1 cellular context compared by ENCODE assay signal in the genomic region with DNA sequence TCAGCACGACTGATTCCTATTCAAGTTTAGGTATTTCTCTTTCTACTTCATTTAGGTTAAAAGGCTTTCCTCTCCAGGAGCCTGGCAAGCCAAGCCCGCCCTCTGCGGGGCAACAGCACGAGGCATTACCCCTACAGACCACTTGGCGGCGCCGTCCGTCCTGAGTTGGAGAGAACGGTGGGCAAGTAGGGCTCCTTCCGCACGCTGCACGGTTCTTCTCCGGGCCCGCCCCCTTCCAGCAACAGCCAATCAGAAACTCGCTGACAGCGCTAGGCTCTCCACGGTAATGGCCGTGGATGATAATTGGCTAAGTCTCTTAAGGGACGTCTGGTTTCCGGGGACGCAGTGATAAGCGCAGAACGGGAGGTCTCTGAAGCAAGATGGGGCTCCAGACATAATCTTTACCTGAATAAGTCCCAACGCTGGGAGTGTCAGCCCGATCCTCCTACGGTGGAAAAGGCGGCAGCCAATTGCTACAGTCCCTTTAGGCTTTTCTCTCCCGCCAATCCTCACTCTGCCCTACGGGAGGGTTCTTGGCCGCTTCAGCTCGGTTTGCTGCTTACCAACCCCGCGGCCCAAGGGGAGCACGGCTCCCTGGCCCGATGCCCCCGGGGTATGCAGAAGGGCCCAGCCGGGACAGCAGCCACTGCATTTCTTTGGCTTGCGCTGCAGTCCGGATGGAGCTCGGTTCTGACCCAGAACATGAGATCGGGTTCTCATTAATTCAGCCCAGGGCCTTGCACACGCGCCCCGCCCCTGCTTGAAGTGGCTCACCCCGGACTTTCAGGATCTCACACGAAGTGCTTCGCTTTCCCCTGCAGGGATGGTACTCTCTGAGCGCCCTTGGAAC.
TF ChIP-seq lines count a peak whose summit lies in the region.

No MANE protein-coding gene starts in this region.

TF ChIP-seq in HepG2, 621 proteins besides CTCF, POLR2A, EP300 and RAD21 (continued from another document and continues in another):
- TF ChIP-seq ZBTB21 (CRISPR knock-in tag; IDR thresholded peaks at IDR 0.05) (peak; percentile 12; the same call in 1 of the 2 replicates), ZNF768 (CRISPR knock-in tag; IDR thresholded peaks at IDR 0.05) (no peak; the same call in 1 of the 2 replicates), MEF2D (CRISPR knock-in tag; IDR thresholded peaks at IDR 0.05) (peak; percentile 74; the same call in 1 of the 2 replicates), ISL2 (CRISPR knock-in tag; IDR thresholded peaks at IDR 0.05) (peak; percentile 83), ZNF788 (CRISPR knock-in tag; IDR thresholded peaks at IDR 0.05; ENCODE audit: borderline replicate concordance) (peak; percentile 92), KDM5A (IDR thresholded peaks at IDR 0.05; ENCODE audit: borderline replicate concordance, low read length) (peak; percentile 48; the same call in 1 of the 2 replicates), KMT2A (CRISPR knock-in tag; IDR thresholded peaks at IDR 0.05) (peak; percentile 19; the same call in 1 of the 2 replicates), ZNF513 (CRISPR knock-in tag; conservative IDR thresholded peaks at IDR 0.05) (no peak), ZFAT (CRISPR knock-in tag; conservative IDR thresholded peaks at IDR 0.05) (no peak), SRY (CRISPR knock-in tag; IDR thresholded peaks at IDR 0.05) (peak; percentile 66; the same call in 1 of the 2 replicates), ZNF83 (CRISPR knock-in tag; IDR thresholded peaks at IDR 0.05; ENCODE audit: borderline replicate concordance) (no peak), ZNF775 (CRISPR knock-in tag; IDR thresholded peaks at IDR 0.05; ENCODE audit: borderline replicate concordance) (no peak; the same call in 1 of the 2 replicates), ZNF292 (CRISPR knock-in tag; IDR thresholded peaks at IDR 0.05; ENCODE audit: borderline replicate concordance, low read depth) (peak; percentile 79), ATRX (CRISPR knock-in tag; IDR thresholded peaks at IDR 0.05; ENCODE audit: borderline replicate concordance) (no peak), ZNF724P (CRISPR knock-in tag; IDR thresholded peaks at IDR 0.05; ENCODE audit: borderline replicate concordance) (peak; percentile 67; the same call in 1 of the 2 replicates), TFAP4 (IDR thresholded peaks at IDR 0.05; ENCODE audit: borderline replicate concordance, low read depth) (peak; percentile 41; the same call in 1 of the 2 replicates), ZMAT3 (CRISPR knock-in tag; conservative IDR thresholded peaks at IDR 0.05) (peak; percentile 90), HBP1 (CRISPR knock-in tag; IDR thresholded peaks at IDR 0.05; ENCODE audit: low read depth) (0 out of 2 replicates have a peak, but pooled peaks have one; percentile 16), POLR2AphosphoS5 (IDR thresholded peaks at IDR 0.05; ENCODE audit: low read depth, low read length) (peak; percentile 92), NFRKB (IDR thresholded peaks at IDR 0.05) (no peak), ZNF572 (CRISPR knock-in tag; IDR thresholded peaks at IDR 0.05) (peak; percentile 63; the same call in 1 of the 2 replicates), ZNF777 (CRISPR knock-in tag; IDR thresholded peaks at IDR 0.05) (peak; percentile 81; the same call in 1 of the 2 replicates), FOXK1 (CRISPR knock-in tag; IDR thresholded peaks at IDR 0.05; ENCODE audit: borderline replicate concordance, low read depth) (peak; percentile 88; the same call in 1 of the 2 replicates), ETV6 (CRISPR knock-in tag; conservative IDR thresholded peaks at IDR 0.05) (no peak), IRF2 (CRISPR knock-in tag; IDR thresholded peaks at IDR 0.05) (peak; percentile 97), BRD4 (CRISPR knock-in tag; IDR thresholded peaks at IDR 0.05) (no peak), XBP1 (CRISPR knock-in tag; IDR thresholded peaks at IDR 0.05) (no peak), ZNF280D (CRISPR knock-in tag; IDR thresholded peaks at IDR 0.05) (peak; percentile 74), ZSCAN20 (CRISPR knock-in tag; IDR thresholded peaks at IDR 0.05; ENCODE audit: borderline replicate concordance) (no peak), ZBTB8A (CRISPR knock-in tag; IDR thresholded peaks at IDR 0.05; ENCODE audit: borderline replicate concordance, low read depth) (no peak), MATR3 (CRISPR knock-in tag; IDR thresholded peaks at IDR 0.05) (no peak), ZNF614 (CRISPR knock-in tag; IDR thresholded peaks at IDR 0.05; ENCODE audit: borderline replicate concordance) (peak; percentile 84; the same call in 1 of the 2 replicates), ZBTB4 (CRISPR knock-in tag; IDR thresholded peaks at IDR 0.05; ENCODE audit: borderline replicate concordance) (no peak), ZNF558 (CRISPR knock-in tag; IDR thresholded peaks at IDR 0.05; ENCODE audit: borderline replicate concordance) (no peak), UBTF (CRISPR knock-in tag; IDR thresholded peaks at IDR 0.05) (no peak)
- TF ChIP-seq, protein P1, sequence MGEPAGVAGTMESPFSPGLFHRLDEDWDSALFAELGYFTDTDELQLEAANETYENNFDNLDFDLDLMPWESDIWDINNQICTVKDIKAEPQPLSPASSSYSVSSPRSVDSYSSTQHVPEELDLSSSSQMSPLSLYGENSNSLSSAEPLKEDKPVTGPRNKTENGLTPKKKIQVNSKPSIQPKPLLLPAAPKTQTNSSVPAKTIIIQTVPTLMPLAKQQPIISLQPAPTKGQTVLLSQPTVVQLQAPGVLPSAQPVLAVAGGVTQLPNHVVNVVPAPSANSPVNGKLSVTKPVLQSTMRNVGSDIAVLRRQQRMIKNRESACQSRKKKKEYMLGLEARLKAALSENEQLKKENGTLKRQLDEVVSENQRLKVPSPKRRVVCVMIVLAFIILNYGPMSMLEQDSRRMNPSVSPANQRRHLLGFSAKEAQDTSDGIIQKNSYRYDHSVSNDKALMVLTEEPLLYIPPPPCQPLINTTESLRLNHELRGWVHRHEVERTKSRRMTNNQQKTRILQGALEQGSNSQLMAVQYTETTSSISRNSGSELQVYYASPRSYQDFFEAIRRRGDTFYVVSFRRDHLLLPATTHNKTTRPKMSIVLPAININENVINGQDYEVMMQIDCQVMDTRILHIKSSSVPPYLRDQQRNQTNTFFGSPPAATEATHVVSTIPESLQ (CRISPR knock-in tag; conservative IDR thresholded peaks at IDR 0.05) = no peak
- TF ChIP-seq, protein P2, sequence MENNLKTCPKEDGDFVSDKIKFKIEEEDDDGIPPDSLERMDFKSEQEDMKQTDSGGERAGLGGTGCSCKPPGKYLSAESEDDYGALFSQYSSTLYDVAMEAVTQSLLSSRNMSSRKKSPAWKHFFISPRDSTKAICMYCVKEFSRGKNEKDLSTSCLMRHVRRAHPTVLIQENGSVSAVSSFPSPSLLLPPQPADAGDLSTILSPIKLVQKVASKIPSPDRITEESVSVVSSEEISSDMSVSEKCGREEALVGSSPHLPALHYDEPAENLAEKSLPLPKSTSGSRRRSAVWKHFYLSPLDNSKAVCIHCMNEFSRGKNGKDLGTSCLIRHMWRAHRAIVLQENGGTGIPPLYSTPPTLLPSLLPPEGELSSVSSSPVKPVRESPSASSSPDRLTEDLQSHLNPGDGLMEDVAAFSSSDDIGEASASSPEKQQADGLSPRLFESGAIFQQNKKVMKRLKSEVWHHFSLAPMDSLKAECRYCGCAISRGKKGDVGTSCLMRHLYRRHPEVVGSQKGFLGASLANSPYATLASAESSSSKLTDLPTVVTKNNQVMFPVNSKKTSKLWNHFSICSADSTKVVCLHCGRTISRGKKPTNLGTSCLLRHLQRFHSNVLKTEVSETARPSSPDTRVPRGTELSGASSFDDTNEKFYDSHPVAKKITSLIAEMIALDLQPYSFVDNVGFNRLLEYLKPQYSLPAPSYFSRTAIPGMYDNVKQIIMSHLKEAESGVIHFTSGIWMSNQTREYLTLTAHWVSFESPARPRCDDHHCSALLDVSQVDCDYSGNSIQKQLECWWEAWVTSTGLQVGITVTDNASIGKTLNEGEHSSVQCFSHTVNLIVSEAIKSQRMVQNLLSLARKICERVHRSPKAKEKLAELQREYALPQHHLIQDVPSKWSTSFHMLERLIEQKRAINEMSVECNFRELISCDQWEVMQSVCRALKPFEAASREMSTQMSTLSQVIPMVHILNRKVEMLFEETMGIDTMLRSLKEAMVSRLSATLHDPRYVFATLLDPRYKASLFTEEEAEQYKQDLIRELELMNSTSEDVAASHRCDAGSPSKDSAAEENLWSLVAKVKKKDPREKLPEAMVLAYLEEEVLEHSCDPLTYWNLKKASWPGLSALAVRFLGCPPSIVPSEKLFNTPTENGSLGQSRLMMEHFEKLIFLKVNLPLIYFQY (CRISPR knock-in tag; IDR thresholded peaks at IDR 0.05; ENCODE audit: borderline replicate concordance) = peak; percentile 92
